13 cellular contexts compared by ENCODE assay signal in the genomic region with DNA sequence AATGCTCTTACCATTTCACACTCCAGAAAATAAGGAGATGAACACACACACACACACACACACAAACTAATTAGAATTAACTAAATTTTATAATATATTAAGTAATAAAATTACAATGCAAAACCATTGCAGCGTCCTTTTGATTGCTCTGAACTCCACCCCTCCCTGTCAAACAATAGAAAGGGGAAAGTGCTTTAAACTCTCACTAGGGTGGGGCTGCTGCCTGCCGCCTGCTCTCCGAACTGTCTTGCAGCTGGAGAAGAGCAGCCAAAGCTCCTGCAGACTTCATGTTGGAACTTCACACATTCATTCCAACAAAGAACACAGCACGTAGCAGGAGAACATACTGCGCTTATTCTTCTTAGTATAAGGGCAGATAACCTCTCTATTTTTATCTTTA.
A peak's percentile ranks its signal among the peaks of the same experiment; 100 is the strongest.
DNase-seq lines count a peak whose midpoint lies in the region; ATAC-seq and TF ChIP-seq lines count a peak whose summit lies in the region.
"Had no signal": no experiment of that assay in that cellular context is flagged by ENCODE, and none has a peak within 500 bp of the region (broad histone marks: within the 10 kb centered on the region; RNA-seq: fewer than 3 reads in every experiment).

No MANE protein-coding gene starts in this region.

- H3K4me3 ChIP-seq in left ventricle myocardium inferior (no peak overlapping the region), transverse colon (no peak overlapping the region), GM23248 (no peak overlapping the region)
- H3K4me3 ChIP-seq: skin epidermis had no signal

- H3K27me3 ChIP-seq in left ventricle myocardium inferior (ENCODE audit: low read depth) = no peaks in the 10 kb centered on the region
- no peaks in the 10 kb centered on the region for H3K27me3 ChIP-seq in transverse colon
- H3K27me3 ChIP-seq in GM23248 (replicated peaks; ENCODE audit: insufficient read depth) = no peaks in the 10 kb centered on the region

- peaks cover 2% of the 10 kb centered on the region for H3K4me1 Mint-ChIP-seq in progenitor cell of endocrine pancreas (ENCODE audit: low read depth)

- no peak overlapping the region for H2AFZ ChIP-seq in GM23248

- no peak overlapping the region for H3K9ac ChIP-seq in GM23248

- no peaks in the 10 kb centered on the region for H3K36me3 Mint-ChIP-seq in progenitor cell of endocrine pancreas (ENCODE audit: insufficient read depth)

- no peak for TF ChIP-seq POLR2A in transverse colon (IDR thresholded peaks at IDR 0.05)

- H3K4me3 Mint-ChIP-seq in progenitor cell of endocrine pancreas (ENCODE audit: low read depth) = no peak overlapping the region

- H3K36me3 ChIP-seq in left ventricle myocardium inferior (no peaks in the 10 kb centered on the region), transverse colon (no peaks in the 10 kb centered on the region), GM23248 (ENCODE audit: low read depth) (no peaks in the 10 kb centered on the region)

- H3K27me3 Mint-ChIP-seq in progenitor cell of endocrine pancreas = peaks cover 12% of the 10 kb centered on the region

- H4K20me1 ChIP-seq in GM23248 (ENCODE audit: insufficient read depth) = no peaks in the 10 kb centered on the region

- TF ChIP-seq EP300 in transverse colon (IDR thresholded peaks at IDR 0.05; ENCODE audit: low read depth) = no peak

- H3K9me3 ChIP-seq in left ventricle myocardium inferior (replicated peaks) (no peaks in the 10 kb centered on the region), transverse colon (no peaks in the 10 kb centered on the region), GM23248 (ENCODE audit: low read depth) (no peaks in the 10 kb centered on the region)

- no peaks in the 10 kb centered on the region for H3K79me2 ChIP-seq in GM23248 (ENCODE audit: insufficient read depth)

- H3K27ac ChIP-seq in left ventricle myocardium inferior (replicated peaks) = peak overlapping the region; percentile 48
- H3K27ac ChIP-seq in transverse colon = no peak overlapping the region
- no peak overlapping the region for H3K27ac ChIP-seq in GM23248

- peaks cover 13% of the 10 kb centered on the region; the same call in 1 of the 2 replicates for H3F3A ChIP-seq in GM23248 (ENCODE audit: insufficient read depth)

- H3K4me2 ChIP-seq in GM23248 (ENCODE audit: unreplicated experiment) = no peak overlapping the region

- intact Hi-C loops in left ventricle myocardium inferior (cut with micrococcal nuclease) (no loop called here), Right ventricle myocardium inferior (cut with DNase I) (no loop called here), transverse colon (cut with DNase I; ENCODE audit: low total_unique reads) (no loop called here)

- no peaks in the 10 kb centered on the region for H3K9me2 ChIP-seq in GM23248 (ENCODE audit: insufficient read depth)

- ATAC-seq in Right ventricle myocardium inferior (no peak), HG02884 (IDR thresholded peaks at IDR 0.05; ENCODE audit: unreplicated experiment) (peak; percentile 29)

- no peaks in the 10 kb centered on the region for H3K9me3 Mint-ChIP-seq in progenitor cell of endocrine pancreas (ENCODE audit: low read depth)

- peaks cover 25% of the 10 kb centered on the region for H3K4me1 ChIP-seq in left ventricle myocardium inferior
- H3K4me1 ChIP-seq in transverse colon = peaks cover 0 to 14% (median 8%) of the 10 kb centered on the region in 4 donors
- peaks cover 21% of the 10 kb centered on the region for H3K4me1 ChIP-seq in GM23248 (ENCODE audit: insufficient read depth)

- TF ChIP-seq CTCF in left ventricle myocardium inferior (IDR thresholded peaks at IDR 0.05; ENCODE audit: borderline replicate concordance) = no peak
- no peak for TF ChIP-seq CTCF in transverse colon (IDR thresholded peaks at IDR 0.05)
- TF ChIP-seq CTCF in progenitor cell of endocrine pancreas (IDR thresholded peaks at IDR 0.05; ENCODE audit: unreplicated experiment) = no peak

- 22 to 24% methylated on average over 3 to 5 of the region's 5 CpGs for WGBS in transverse colon (ENCODE audit: low coverage in 1 of 2), 2 donors
- WGBS in GM23248 (ENCODE audit: low coverage in 1 of 2, low lambda C conversion rate in 2 of 2, missing lambda C conversion rate in 2 of 2), 2 experiments = 24 to 36% methylated on average over 5 of the region's 5 CpGs

- in situ Hi-C loops in transverse colon (cut with MboI; ENCODE audit: low pct_ligation_motif_present in 1 of 4, low pct_unique_long_range_greater_than_20kb in 1 of 4, low sequenced_read_pairs in 3 of 4) = no loop called here
- in situ Hi-C loops in GM23248 (cut with MboI) = no loop called here

- no peak for DNase-seq in left ventricle myocardium inferior
- no peak for DNase-seq in Right ventricle myocardium inferior (ENCODE audit: missing footprints)
- DNase-seq in NOMO-1 treated with dmso at 0.1 percent for 144 hours (lab: John Stamatoyannopoulos, UW; ENCODE audit: unreplicated experiment) = peak; percentile 56
- peak; percentile 11 for DNase-seq in transverse colon
- DNase-seq in progenitor cell of endocrine pancreas (ENCODE audit: low spot score, unreplicated experiment) = no peak
- DNase-seq in GM23248 = no peak
- DNase-seq in NCI-H524 (lab: John Stamatoyannopoulos, UW) = no peak
- DNase-seq: effector CD4-positive, alpha-beta T cell; head of caudate nucleus; midbrain; NCI-H2029 had no signal

- no peak overlapping the region for H3K27ac Mint-ChIP-seq in progenitor cell of endocrine pancreas

Comparison
In these comparisons a context has a peak if more than half of its experiments do, and no peak if none do; other contexts are left out.
1. DNase-seq: peak in NOMO-1 treated with dmso at 0.1 percent for 144 hours (single experiment) and transverse colon (single experiment); none in left ventricle myocardium inferior (single experiment), Right ventricle myocardium inferior (single experiment), progenitor cell of endocrine pancreas (single experiment), GM23248 (single experiment) and NCI-H524 (0 of 2).